In the genomic region with DNA sequence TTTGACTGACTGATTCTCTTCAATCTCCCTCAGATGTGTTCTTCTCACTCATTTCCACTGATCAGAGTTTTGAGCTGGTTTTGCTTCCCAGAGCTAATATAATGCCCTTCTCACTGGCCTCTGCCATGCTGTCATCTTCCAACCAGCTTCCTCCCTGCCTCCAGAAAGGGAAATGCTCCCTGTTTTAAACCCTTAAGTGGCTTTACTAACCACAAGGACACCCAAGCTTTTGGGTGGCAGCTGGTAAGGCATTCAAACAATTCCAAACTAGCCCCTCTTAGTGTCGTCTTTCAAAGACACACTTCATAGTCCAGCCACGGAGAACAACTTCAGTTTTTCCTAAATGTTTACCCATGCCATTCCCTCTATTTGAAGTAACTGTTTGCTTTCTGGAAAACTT, we compare ENCODE assay signal across 24 cellular contexts.
"Had no signal": no experiment of that assay in that cellular context is flagged by ENCODE, and none has a peak within 500 bp of the region (broad histone marks: within the 10 kb centered on the region; RNA-seq: fewer than 3 reads in every experiment).

No MANE protein-coding gene starts in this region.

- DNase-seq: activated B cell treated with CpG ODN at 0.5 μM for 24 hours; activated CD4-positive, alpha-beta T cell treated with anti-CD3 and anti-CD28 coated beads, Interleukin-2, amount 50 U/mL, for 1 hour; activated CD8-positive, alpha-beta T cell treated with anti-CD3 and anti-CD28 coated beads, Interleukin-2, amount 10 ng/mL, durations not matched to agents 7 days and 5 days; activated naive CD4-positive, alpha-beta T cell; activated T-cell treated with anti-CD3 and anti-CD28 coated beads for 4 hours; activated T-cell treated with anti-CD3 and anti-CD28 coated beads, Interleukin-2, amount 50 U/mL, for 72 hours; anterior cingulate cortex; colonic mucosa; dorsolateral prefrontal cortex; effector memory CD4-positive, alpha-beta T cell; left ventricle myocardium superior; naive thymus-derived CD4-positive, alpha-beta T cell; nucleus accumbens; psoas muscle; stimulated activated CD4-positive, alpha-beta T cell treated with anti-CD3 and anti-CD28 coated beads, Interleukin-15, amount 100 ng/mL, for 24 hours; stimulated activated CD4-positive, alpha-beta T cell treated with anti-CD3 and anti-CD28 coated beads, Interleukin-2, amount 100 ng/mL, for 24 hours; stimulated activated naive B cell treated with anti-CD40 and anti-IgM and Interleukin-4, amounts not matched to agents 10 μg/mL and 1 μg/mL and 100 μg/mL, for 72 hours; stomach; T-helper 2 cell; thyroid gland; upper lobe of right lung had no signal

- H3K9me3 ChIP-seq: colonic mucosa, psoas muscle, stomach, thyroid gland, upper lobe of right lung had no signal

- H3K27me3 ChIP-seq: colonic mucosa, dorsolateral prefrontal cortex, stomach, thyroid gland, upper lobe of right lung had no signal

- H3K4me3 ChIP-seq: colonic mucosa, dorsolateral prefrontal cortex, psoas muscle, stomach, thyroid gland, upper lobe of right lung had no signal

- H3K4me1 ChIP-seq: colonic mucosa, parathyroid adenoma, psoas muscle, stomach, upper lobe of right lung had no signal

- H3K4me1 Mint-ChIP-seq: activated B cell treated with CpG ODN at 0.5 μM for 24 hours; naive thymus-derived CD4-positive, alpha-beta T cell; neural crest cell; stimulated activated naive B cell treated with anti-CD40 and anti-IgM and Interleukin-4, amounts not matched to agents 10 μg/mL and 1 μg/mL and 100 μg/mL, for 72 hours had no signal

- H3K36me3 ChIP-seq: colonic mucosa, stomach, thyroid gland, upper lobe of right lung had no signal

- H3K27me3 Mint-ChIP-seq: activated B cell treated with CpG ODN at 0.5 μM for 24 hours; activated naive CD8-positive, alpha-beta T cell; naive thymus-derived CD4-positive, alpha-beta T cell; stimulated activated naive B cell treated with anti-CD40 and anti-IgM and Interleukin-4, amounts not matched to agents 10 μg/mL and 1 μg/mL and 100 μg/mL, for 72 hours had no signal

- H3K4me3 Mint-ChIP-seq: activated B cell treated with CpG ODN at 0.5 μM for 24 hours; activated CD8-positive, alpha-beta T cell treated with anti-CD3 and anti-CD28 coated beads, Interleukin-2, amount 10 ng/mL, durations not matched to agents 7 days and 5 days; activated naive CD8-positive, alpha-beta T cell; activated T-cell treated with anti-CD3 and anti-CD28 coated beads, Interleukin-2, amount 50 U/mL, for 72 hours; naive thymus-derived CD4-positive, alpha-beta T cell; neural crest cell; stimulated activated naive B cell treated with anti-CD40 and anti-IgM and Interleukin-4, amounts not matched to agents 10 μg/mL and 1 μg/mL and 100 μg/mL, for 72 hours had no signal

- H3K27ac Mint-ChIP-seq: activated B cell treated with CpG ODN at 0.5 μM for 24 hours; activated CD8-positive, alpha-beta T cell treated with anti-CD3 and anti-CD28 coated beads, Interleukin-2, amount 10 ng/mL, durations not matched to agents 7 days and 5 days; activated naive CD8-positive, alpha-beta T cell; activated T-cell treated with anti-CD3 and anti-CD28 coated beads, Interleukin-2, amount 50 U/mL, for 72 hours; naive thymus-derived CD4-positive, alpha-beta T cell; stimulated activated naive B cell treated with anti-CD40 and anti-IgM and Interleukin-4, amounts not matched to agents 10 μg/mL and 1 μg/mL and 100 μg/mL, for 72 hours had no signal

- H3K27ac ChIP-seq: colonic mucosa, dorsolateral prefrontal cortex, parathyroid adenoma, psoas muscle, stomach, thyroid gland, upper lobe of right lung had no signal

- ATAC-seq: activated CD8-positive, alpha-beta T cell treated with anti-CD3 and anti-CD28 coated beads, Interleukin-2, amount 10 ng/mL, durations not matched to agents 7 days and 5 days; activated T-cell treated with anti-CD3 and anti-CD28 coated beads, Interleukin-2, amount 50 U/mL, for 72 hours; left ventricle myocardium superior; naive thymus-derived CD4-positive, alpha-beta T cell; psoas muscle; stimulated activated naive B cell treated with anti-CD40 and anti-IgM and Interleukin-4, amounts not matched to agents 10 μg/mL and 1 μg/mL and 100 μg/mL, for 72 hours; upper lobe of right lung had no signal
